Comparison of ENCODE assay signal across 2 cellular contexts in genomic region chr11:17135934-17136683, GRCh38.
TF ChIP-seq lines count a peak whose summit lies in the region.

No MANE protein-coding gene starts in this region.

TF ChIP-seq in GM23338, 12 proteins besides CTCF, POLR2A, EP300 and RAD21:
- no peak for TF ChIP-seq ZNF114 (CRISPR knock-in tag; IDR thresholded peaks at IDR 0.05)
- no peak for TF ChIP-seq STAT1 (IDR thresholded peaks at IDR 0.05; ENCODE audit: unreplicated experiment)
- TF ChIP-seq NANOG (IDR thresholded peaks at IDR 0.05; ENCODE audit: borderline replicate concordance): no peak
- TF ChIP-seq CREB1 (CRISPR knock-in tag; IDR thresholded peaks at IDR 0.05; ENCODE audit: low read depth): no peak
- TF ChIP-seq EZH2 (IDR thresholded peaks at IDR 0.05; ENCODE audit: low read depth, unreplicated experiment): no peak
- no peak for TF ChIP-seq ETS1 (IDR thresholded peaks at IDR 0.05)
- no peak for TF ChIP-seq ZNF331 (CRISPR knock-in tag; IDR thresholded peaks at IDR 0.05; ENCODE audit: low read depth)
- no peak for TF ChIP-seq POLR2AphosphoS5 (IDR thresholded peaks at IDR 0.05; ENCODE audit: low read depth)
- no peak for TF ChIP-seq JUNB (IDR thresholded peaks at IDR 0.05; ENCODE audit: unreplicated experiment)
- TF ChIP-seq REST (IDR thresholded peaks at IDR 0.05; ENCODE audit: unreplicated experiment): no peak
- no peak for TF ChIP-seq ZNF462 (CRISPR knock-in tag; IDR thresholded peaks at IDR 0.05)
- no peak for TF ChIP-seq EZH2phosphoT487 (IDR thresholded peaks at IDR 0.05; ENCODE audit: unreplicated experiment)

TF ChIP-seq in H1, 55 proteins besides CTCF, POLR2A, EP300 and RAD21:
- no peak for TF ChIP-seq TEAD4 (IDR thresholded peaks at IDR 0.05; ENCODE audit: low read depth, low read length)
- no peak for TF ChIP-seq TAF7 (optimal IDR thresholded peaks at IDR 0.05; ENCODE audit: borderline replicate concordance, low read depth, low read length)
- no peak for TF ChIP-seq PHF8 (conservative IDR thresholded peaks at IDR 0.05; ENCODE audit: low read depth, low read length)
- no peak for TF ChIP-seq HDAC6 (IDR thresholded peaks at IDR 0.05; ENCODE audit: low read depth, low read length)
- no peak for TF ChIP-seq FOSL1 (IDR thresholded peaks at IDR 0.05; ENCODE audit: insufficient read depth, low read depth, low read length)
- peak; percentile 25; the same call in 1 of the 2 replicates for TF ChIP-seq MAFK (IDR thresholded peaks at IDR 0.05; ENCODE audit: low read depth, low read length)
